In the genomic region with DNA sequence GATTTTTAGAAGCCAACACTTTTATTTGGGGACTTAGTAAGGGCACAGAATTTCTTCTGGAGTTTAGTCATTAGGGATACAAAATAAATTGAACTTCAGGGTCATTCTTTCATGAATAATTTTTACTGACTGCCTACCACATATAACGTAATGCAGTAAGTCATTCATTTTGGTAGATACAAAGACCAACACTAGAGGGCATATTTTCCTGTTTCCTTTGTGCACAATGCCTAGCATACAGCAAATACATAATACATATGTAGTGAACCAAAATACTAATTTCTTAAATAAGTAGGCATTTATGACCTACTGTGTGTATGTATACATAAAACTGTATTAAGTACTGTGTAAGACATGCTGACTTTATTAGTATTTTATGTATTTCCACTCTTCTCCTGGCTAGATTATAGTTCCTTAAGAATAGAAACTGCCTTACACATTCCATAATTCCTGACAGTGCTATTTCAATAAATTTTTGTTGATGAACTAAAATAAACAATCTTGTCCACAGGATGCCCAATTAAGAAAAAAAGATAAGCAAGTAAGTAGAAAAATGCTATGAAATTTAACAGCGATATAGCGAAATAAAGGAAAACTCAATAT, we compare ENCODE assay signal across 8 cellular contexts. TPM values are rescaled to one million over a fixed set of nuclear protein-coding genes. Genes with fewer than 3 reads are reported as not detected.
A peak's percentile ranks its signal among the peaks of the same experiment; 100 is the strongest.
DNase-seq lines count a peak whose midpoint lies in the region; ATAC-seq, FAIRE-seq and TF ChIP-seq lines count a peak whose summit lies in the region.

No MANE protein-coding gene starts in this region.

- H3K9me3 Mint-ChIP-seq in activated naive CD8-positive, alpha-beta T cell treated with anti-CD3 and anti-CD28 coated beads, Interleukin-2, amount 10 ng/mL, durations not matched to agents 7 days and 5 days: peaks cover under 1% of the 10 kb centered on the region
- H3K9me3 Mint-ChIP-seq in activated naive CD8-positive, alpha-beta T cell treated with anti-CD3 and anti-CD28 coated beads for 36 hours: peaks cover under 1% of the 10 kb centered on the region

- H3K36me3 Mint-ChIP-seq in activated naive CD8-positive, alpha-beta T cell treated with anti-CD3 and anti-CD28 coated beads, Interleukin-2, amount 10 ng/mL, durations not matched to agents 7 days and 5 days: peaks cover 7% of the 10 kb centered on the region
- H3K36me3 Mint-ChIP-seq in activated naive CD8-positive, alpha-beta T cell treated with anti-CD3 and anti-CD28 coated beads for 36 hours: peaks cover 11% of the 10 kb centered on the region

- H3K9me3 ChIP-seq in uterus: no peaks in the 10 kb centered on the region

- peak; percentile 82 for ATAC-seq in activated naive CD8-positive, alpha-beta T cell treated with anti-CD3 and anti-CD28 coated beads, Interleukin-2, amount 10 ng/mL, durations not matched to agents 7 days and 5 days (ENCODE audit: low read depth)
- peak; percentile 67 for ATAC-seq in HG02642 (IDR thresholded peaks at IDR 0.05; ENCODE audit: poor library complexity, unreplicated experiment)

- no peak overlapping the region for H3K27ac ChIP-seq in uterus

- H3K4me3 ChIP-seq in astrocyte of the cerebellum (ENCODE audit: low read depth, low read length) (no peak overlapping the region), uterus (no peak overlapping the region)

- no peaks in the 10 kb centered on the region for H3K36me3 ChIP-seq in uterus

- H3K27me3 ChIP-seq in uterus: no peaks in the 10 kb centered on the region

- DNase-seq in activated naive CD8-positive, alpha-beta T cell treated with anti-CD3 and anti-CD28 coated beads, Interleukin-2, amount 10 ng/mL, durations not matched to agents 7 days and 5 days: no peak
- DNase-seq in activated naive CD8-positive, alpha-beta T cell treated with anti-CD3 and anti-CD28 coated beads for 36 hours: no peak
- peak; percentile 6 for DNase-seq in NCI-H2107 (lab: John Stamatoyannopoulos, UW)
- DNase-seq in astrocyte of the cerebellum (ENCODE audit: low read depth): peak; percentile 43
- DNase-seq in uterus: no peak
- DNase-seq in putamen (ENCODE audit: low spot score): no peak

- intact Hi-C loops in uterus (cut with DNase I; ENCODE audit: low total_unique reads): no loop called here

- peaks cover 21% of the 10 kb centered on the region for H3K4me1 Mint-ChIP-seq in activated naive CD8-positive, alpha-beta T cell treated with anti-CD3 and anti-CD28 coated beads, Interleukin-2, amount 10 ng/mL, durations not matched to agents 7 days and 5 days
- peaks cover 64% of the 10 kb centered on the region for H3K4me1 Mint-ChIP-seq in activated naive CD8-positive, alpha-beta T cell treated with anti-CD3 and anti-CD28 coated beads for 36 hours

- TF ChIP-seq CTCF in astrocyte of the cerebellum (IDR thresholded peaks at IDR 0.05; ENCODE audit: low read depth, low read length, missing control alignments) (peak; percentile 43), uterus (IDR thresholded peaks at IDR 0.05) (peak; percentile 34 to 55 (median 40))

- TF ChIP-seq POLR2A in uterus (IDR thresholded peaks at IDR 0.05): no peak

- no peak overlapping the region for H3K27ac Mint-ChIP-seq in activated naive CD8-positive, alpha-beta T cell treated with anti-CD3 and anti-CD28 coated beads, Interleukin-2, amount 10 ng/mL, durations not matched to agents 7 days and 5 days
- H3K27ac Mint-ChIP-seq in activated naive CD8-positive, alpha-beta T cell treated with anti-CD3 and anti-CD28 coated beads for 36 hours: no peak overlapping the region

- no peak overlapping the region for H3K4me3 Mint-ChIP-seq in activated naive CD8-positive, alpha-beta T cell treated with anti-CD3 and anti-CD28 coated beads, Interleukin-2, amount 10 ng/mL, durations not matched to agents 7 days and 5 days
- no peak overlapping the region for H3K4me3 Mint-ChIP-seq in activated naive CD8-positive, alpha-beta T cell treated with anti-CD3 and anti-CD28 coated beads for 36 hours

- POLR2A ChIA-PET in activated naive CD8-positive, alpha-beta T cell treated with anti-CD3 and anti-CD28 coated beads, Interleukin-2, amount 10 ng/mL, durations not matched to agents 7 days and 5 days (lab: Charles Lee): no interaction called here

- no peaks in the 10 kb centered on the region for H3K4me1 ChIP-seq in uterus

- H3K27me3 Mint-ChIP-seq in activated naive CD8-positive, alpha-beta T cell treated with anti-CD3 and anti-CD28 coated beads, Interleukin-2, amount 10 ng/mL, durations not matched to agents 7 days and 5 days: no peaks in the 10 kb centered on the region
- no peaks in the 10 kb centered on the region for H3K27me3 Mint-ChIP-seq in activated naive CD8-positive, alpha-beta T cell treated with anti-CD3 and anti-CD28 coated beads for 36 hours

- in situ Hi-C loops in astrocyte of the cerebellum (cut with HindIII; ENCODE audit: low sequenced_read_pairs): no loop called here

- peak; percentile 47 for FAIRE-seq in islet of Langerhans (lab: Jason Lieb, UNC)

RNA-seq across cellular contexts. Expression of a gene that starts 47.9 kb away (rescaled TPM):
- total RNA-seq in activated naive CD8-positive, alpha-beta T cell treated with anti-CD3 and anti-CD28 coated beads, Interleukin-2, amount 10 ng/mL, durations not matched to agents 7 days and 5 days: 100 to 1,000 TPM; 100 to 111 TPM
- total RNA-seq in activated naive CD8-positive, alpha-beta T cell treated with anti-CD3 and anti-CD28 coated beads for 36 hours: 10 to 100 TPM; 58.6 to 63.4 TPM
- total RNA-seq in uterus: 100 to 1,000 TPM; 181 to 286 (median 243) TPM

Comparison
In these comparisons a context has a peak if more than half of its experiments do, and no peak if none do; other contexts are left out.
1. DNase-seq: peak in NCI-H2107 (single experiment) and astrocyte of the cerebellum (single experiment); none in activated naive CD8-positive, alpha-beta T cell treated with anti-CD3 and anti-CD28 coated beads, Interleukin-2, amount 10 ng/mL, durations not matched to agents 7 days and 5 days (single experiment), activated naive CD8-positive, alpha-beta T cell treated with anti-CD3 and anti-CD28 coated beads for 36 hours (single experiment), uterus (0 of 2) and putamen (single experiment).